2 cellular contexts compared by ENCODE assay signal in the genomic region with DNA sequence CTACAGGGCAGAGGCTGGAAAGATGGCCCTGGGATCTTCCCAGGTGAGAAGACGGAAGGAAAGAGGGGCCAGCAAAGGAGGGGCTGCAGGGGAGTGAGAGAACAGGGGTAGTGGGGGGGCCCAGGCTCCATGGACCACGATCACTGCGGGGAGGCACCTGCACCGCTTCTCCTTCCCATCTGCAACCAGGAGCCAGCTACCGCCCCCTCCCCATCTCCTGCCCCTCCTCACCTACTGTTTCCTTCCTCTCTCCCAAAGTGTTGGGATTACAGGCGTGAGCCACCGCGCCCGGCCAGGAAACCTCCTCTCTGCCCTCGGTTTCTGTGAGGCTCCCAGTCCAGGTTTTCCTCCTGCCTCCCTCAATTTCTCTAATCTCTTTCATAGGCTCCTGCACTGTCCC.
TF ChIP-seq lines count a peak whose summit lies in the region.

No MANE protein-coding gene starts in this region.

TF ChIP-seq in HCT116, 20 proteins besides CTCF, POLR2A, EP300 and RAD21 (continued from another document):
- TF ChIP-seq YY1 (IDR thresholded peaks at IDR 0.05; ENCODE audit: extremely low read depth, insufficient replicate concordance, low read depth, low read length) (no peak), SP1 (IDR thresholded peaks at IDR 0.05; ENCODE audit: low read depth) (no peak), ATF3 (IDR thresholded peaks at IDR 0.05) (no peak), FOSL1 (IDR thresholded peaks at IDR 0.05; ENCODE audit: low read depth) (no peak), EZH2phosphoT487 (IDR thresholded peaks at IDR 0.05; ENCODE audit: borderline replicate concordance) (no peak), EZH2 (IDR thresholded peaks at IDR 0.05) (no peak), EGR1 (IDR thresholded peaks at IDR 0.05; ENCODE audit: low read depth) (no peak), SRF (IDR thresholded peaks at IDR 0.05; ENCODE audit: low read depth) (no peak), ELF1 (IDR thresholded peaks at IDR 0.05; ENCODE audit: borderline replicate concordance, low read depth) (no peak), CBX3 (IDR thresholded peaks at IDR 0.05; ENCODE audit: low read depth) (no peak), TCF7L2 (IDR thresholded peaks at IDR 0.05; ENCODE audit: borderline replicate concordance, extremely low read depth, insufficient read depth, insufficient read length) (no peak), SIN3A (IDR thresholded peaks at IDR 0.05; ENCODE audit: low read depth) (no peak), REST (IDR thresholded peaks at IDR 0.05; ENCODE audit: low read depth) (no peak), JUND (IDR thresholded peaks at IDR 0.05) (no peak)
- TF ChIP-seq, protein P1, sequence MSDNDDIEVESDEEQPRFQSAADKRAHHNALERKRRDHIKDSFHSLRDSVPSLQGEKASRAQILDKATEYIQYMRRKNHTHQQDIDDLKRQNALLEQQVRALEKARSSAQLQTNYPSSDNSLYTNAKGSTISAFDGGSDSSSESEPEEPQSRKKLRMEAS (IDR thresholded peaks at IDR 0.05): no peak

TF ChIP-seq in WTC11, 78 proteins besides CTCF, POLR2A, EP300 and RAD21 (continued from another document):
- TF ChIP-seq, protein P2, sequence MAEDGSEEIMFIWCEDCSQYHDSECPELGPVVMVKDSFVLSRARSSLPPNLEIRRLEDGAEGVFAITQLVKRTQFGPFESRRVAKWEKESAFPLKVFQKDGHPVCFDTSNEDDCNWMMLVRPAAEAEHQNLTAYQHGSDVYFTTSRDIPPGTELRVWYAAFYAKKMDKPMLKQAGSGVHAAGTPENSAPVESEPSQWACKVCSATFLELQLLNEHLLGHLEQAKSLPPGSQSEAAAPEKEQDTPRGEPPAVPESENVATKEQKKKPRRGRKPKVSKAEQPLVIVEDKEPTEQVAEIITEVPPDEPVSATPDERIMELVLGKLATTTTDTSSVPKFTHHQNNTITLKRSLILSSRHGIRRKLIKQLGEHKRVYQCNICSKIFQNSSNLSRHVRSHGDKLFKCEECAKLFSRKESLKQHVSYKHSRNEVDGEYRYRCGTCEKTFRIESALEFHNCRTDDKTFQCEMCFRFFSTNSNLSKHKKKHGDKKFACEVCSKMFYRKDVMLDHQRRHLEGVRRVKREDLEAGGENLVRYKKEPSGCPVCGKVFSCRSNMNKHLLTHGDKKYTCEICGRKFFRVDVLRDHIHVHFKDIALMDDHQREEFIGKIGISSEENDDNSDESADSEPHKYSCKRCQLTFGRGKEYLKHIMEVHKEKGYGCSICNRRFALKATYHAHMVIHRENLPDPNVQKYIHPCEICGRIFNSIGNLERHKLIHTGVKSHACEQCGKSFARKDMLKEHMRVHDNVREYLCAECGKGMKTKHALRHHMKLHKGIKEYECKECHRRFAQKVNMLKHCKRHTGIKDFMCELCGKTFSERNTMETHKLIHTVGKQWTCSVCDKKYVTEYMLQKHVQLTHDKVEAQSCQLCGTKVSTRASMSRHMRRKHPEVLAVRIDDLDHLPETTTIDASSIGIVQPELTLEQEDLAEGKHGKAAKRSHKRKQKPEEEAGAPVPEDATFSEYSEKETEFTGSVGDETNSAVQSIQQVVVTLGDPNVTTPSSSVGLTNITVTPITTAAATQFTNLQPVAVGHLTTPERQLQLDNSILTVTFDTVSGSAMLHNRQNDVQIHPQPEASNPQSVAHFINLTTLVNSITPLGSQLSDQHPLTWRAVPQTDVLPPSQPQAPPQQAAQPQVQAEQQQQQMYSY (CRISPR knock-in tag; IDR thresholded peaks at IDR 0.05): peak; percentile 79
